16 cellular contexts compared by ENCODE assay signal in the genomic region with DNA sequence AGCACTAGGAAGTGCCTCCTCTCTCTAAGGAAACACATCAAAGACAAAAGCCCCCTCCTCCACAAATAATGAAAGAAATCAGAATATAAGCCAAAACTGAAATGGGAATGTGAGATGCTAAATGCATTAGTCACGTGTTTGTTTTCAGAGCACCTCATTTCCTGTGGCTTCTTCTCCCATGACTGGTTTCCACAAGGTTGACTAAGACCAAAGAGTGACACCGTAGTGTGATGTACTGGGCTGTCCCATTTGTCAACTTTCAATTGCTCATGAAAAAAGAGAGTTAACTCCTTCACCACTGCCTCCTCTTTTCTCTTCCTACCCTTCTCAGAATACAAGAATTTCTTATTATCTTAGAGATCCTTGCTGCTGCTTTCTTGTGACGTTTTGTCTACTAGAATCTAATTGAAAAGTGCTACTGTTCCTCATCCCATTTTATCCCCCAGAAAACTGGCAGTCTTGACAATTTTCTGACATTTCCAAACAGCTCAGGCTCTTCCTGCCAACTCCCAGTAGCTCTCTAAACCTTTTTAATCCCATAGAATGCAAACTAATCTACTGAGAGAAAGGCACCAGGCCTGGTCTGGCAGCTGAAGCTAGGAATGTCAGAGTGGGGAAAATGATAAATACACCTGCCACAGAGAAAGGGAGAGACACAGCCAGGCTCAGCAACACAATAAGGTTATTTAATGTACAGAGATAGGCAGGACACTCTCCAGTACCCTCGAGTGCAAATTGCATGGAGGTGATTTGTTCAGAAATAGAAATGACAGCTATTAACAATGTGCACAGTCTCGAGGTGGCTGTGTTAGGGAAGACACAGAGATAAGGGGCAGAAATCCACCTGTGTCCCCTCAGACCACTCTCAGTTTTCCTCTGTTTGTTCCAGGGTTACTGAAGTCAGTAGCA.
DNase-seq lines count a peak whose midpoint lies in the region; TF ChIP-seq lines count a peak whose summit lies in the region.
"Had no signal": no experiment of that assay in that cellular context is flagged by ENCODE, and none has a peak within 500 bp of the region (broad histone marks: within the 10 kb centered on the region; RNA-seq: fewer than 3 reads in every experiment).

No MANE protein-coding gene starts in this region.

- H3K9me3 Mint-ChIP-seq in progenitor cell of endocrine pancreas (ENCODE audit: low read depth): no peaks in the 10 kb centered on the region
- H3K9me3 Mint-ChIP-seq: neural crest cell had no signal

- H3K27ac Mint-ChIP-seq in progenitor cell of endocrine pancreas: peak overlapping the region; percentile 9
- H3K27ac Mint-ChIP-seq: activated T-helper 2 cell treated with anti-CD3 and anti-CD28 coated beads, Interferon-gamma antibody, Interleukin-2, Interleukin-4, amounts not matched to agents 10 μg/mL and 5 μg/mL and 100 μg/mL, durations not matched to agents 14 hours and 24 hours and 36 hours; CD8-positive, alpha-beta memory T cell; T-helper 2 cell treated with Interferon-gamma antibody and Interleukin-4, amounts not matched to agents 5 μg/mL and 100 μg/mL, for 36 hours had no signal

- DNase-seq in DMS53 (lab: John Stamatoyannopoulos, UW): peak; percentile 55
- DNase-seq in DMS53 treated with DMSO at 0.1 percent for 48 hours (lab: John Stamatoyannopoulos, UW; ENCODE audit: unreplicated experiment): no peak
- peak; percentile 39 for DNase-seq in NCI-H82 treated with DMSO at 0.1 percent for 48 hours (lab: John Stamatoyannopoulos, UW; ENCODE audit: unreplicated experiment)
- DNase-seq in choroid plexus epithelial cell (ENCODE audit: low read depth): peak; percentile 24
- DNase-seq in progenitor cell of endocrine pancreas (ENCODE audit: low spot score, unreplicated experiment): no peak
- DNase-seq in NCI-H774 (lab: John Stamatoyannopoulos, UW): no peak
- DNase-seq in T-helper 1 cell: no peak
- no peak for DNase-seq in occipital lobe (lab: John Stamatoyannopoulos, UW)
- DNase-seq: CD8-positive, alpha-beta memory T cell; head of caudate nucleus; left ventricle myocardium inferior; NCI-H2171 treated with DMSO at 0.1 percent for 48 hours; spleen had no signal

- H3K27me3 Mint-ChIP-seq in progenitor cell of endocrine pancreas: no peaks in the 10 kb centered on the region
- H3K27me3 Mint-ChIP-seq: CD8-positive, alpha-beta memory T cell had no signal

- H3K4me3 ChIP-seq in choroid plexus epithelial cell (ENCODE audit: low read depth, low read length): no peak overlapping the region
- H3K4me3 ChIP-seq: left ventricle myocardium inferior, spleen had no signal

- H3K4me3 Mint-ChIP-seq in progenitor cell of endocrine pancreas (ENCODE audit: low read depth): no peak overlapping the region
- H3K4me3 Mint-ChIP-seq: CD8-positive, alpha-beta memory T cell; neural crest cell; T-helper 2 cell treated with Interferon-gamma antibody and Interleukin-4, amounts not matched to agents 5 μg/mL and 100 μg/mL, for 36 hours had no signal

- TF ChIP-seq CTCF in choroid plexus epithelial cell (conservative IDR thresholded peaks at IDR 0.05; ENCODE audit: low read depth, low read length): no peak
- TF ChIP-seq CTCF in progenitor cell of endocrine pancreas (IDR thresholded peaks at IDR 0.05; ENCODE audit: unreplicated experiment): no peak

- no peaks in the 10 kb centered on the region for H3K36me3 Mint-ChIP-seq in progenitor cell of endocrine pancreas (ENCODE audit: insufficient read depth)
- H3K36me3 Mint-ChIP-seq: CD8-positive, alpha-beta memory T cell had no signal

- peaks cover 6% of the 10 kb centered on the region for H3K4me1 Mint-ChIP-seq in progenitor cell of endocrine pancreas (ENCODE audit: low read depth)
- H3K4me1 Mint-ChIP-seq: CD8-positive, alpha-beta memory T cell; neural crest cell had no signal

Comparison
In these comparisons a context has a peak if more than half of its experiments do, and no peak if none do; other contexts are left out.
1. DNase-seq: peak in DMS53 (single experiment), NCI-H82 treated with DMSO at 0.1 percent for 48 hours (single experiment) and choroid plexus epithelial cell (single experiment); none in DMS53 treated with DMSO at 0.1 percent for 48 hours (single experiment), progenitor cell of endocrine pancreas (single experiment), NCI-H774 (single experiment), T-helper 1 cell (0 of 5) and occipital lobe (single experiment).